11 cellular contexts compared by ENCODE assay signal in genomic region chr2:224893848-224894247, GRCh38.
DNase-seq lines count a peak whose midpoint lies in the region; ATAC-seq and TF ChIP-seq lines count a peak whose summit lies in the region.
"Had no signal": no experiment of that assay in that cellular context is flagged by ENCODE, and none has a peak within 500 bp of the region (broad histone marks: within the 10 kb centered on the region; RNA-seq: fewer than 3 reads in every experiment).

No MANE protein-coding gene starts in this region.

- peaks cover 0 to 1% (median 0%) of the 10 kb centered on the region in 7 donors for H3K9me3 Mint-ChIP-seq in CD4-positive, CD25-positive, alpha-beta regulatory T cell
- no peaks in the 10 kb centered on the region for H3K9me3 Mint-ChIP-seq in activated T-helper 17 cell treated with anti-CD3 and anti-CD28 coated beads, Interleukin-2, amount 50 U/mL, for 72 hours

- peak overlapping the region; percentile 43 to 92 (median 83) for H3K27ac Mint-ChIP-seq in CD4-positive, CD25-positive, alpha-beta regulatory T cell
- H3K27ac Mint-ChIP-seq in activated T-helper 17 cell treated with anti-CD3 and anti-CD28 coated beads, Interleukin-2, amount 50 U/mL, for 72 hours, result peak overlapping the region; percentile 67

- H3K27ac ChIP-seq in CD4-positive, CD25-positive, alpha-beta regulatory T cell (ENCODE audit: insufficient read depth, low read length, poor library complexity, severe bottlenecking), result no peak overlapping the region
- peak overlapping the region in 1 of 12 donors; percentile 72 for H3K27ac ChIP-seq in heart left ventricle

- DNase-seq in CD4-positive, CD25-positive, alpha-beta regulatory T cell, result no peak
- DNase-seq in heart left ventricle (no peak), AG20443 (ENCODE audit: low spot score) (no peak)
- DNase-seq: amygdala, foreskin melanocyte, NCI-H146 had no signal

- TF ChIP-seq POLR2A in heart left ventricle (IDR thresholded peaks at IDR 0.05), result no peak

- peaks cover 66% of the 10 kb centered on the region for H3K36me3 ChIP-seq in CD4-positive, CD25-positive, alpha-beta regulatory T cell (ENCODE audit: control insufficient read depth, insufficient read depth, low read length)
- peaks cover 0 to 16% (median 0%) of the 10 kb centered on the region in 9 donors for H3K36me3 ChIP-seq in heart left ventricle

- no peaks in the 10 kb centered on the region for H3K27me3 ChIP-seq in CD4-positive, CD25-positive, alpha-beta regulatory T cell (ENCODE audit: control insufficient read depth, insufficient read depth, low read length)
- no peaks in the 10 kb centered on the region for H3K27me3 ChIP-seq in heart left ventricle

- WGBS in heart left ventricle, 4 donors, result 84 to 93% (median 88%) methylated on average over 2 of the region's 2 CpGs

- H3K4me3 Mint-ChIP-seq in CD4-positive, CD25-positive, alpha-beta regulatory T cell, result peak overlapping the region in 1 of 4 donors; percentile 55
- H3K4me3 Mint-ChIP-seq in activated T-helper 17 cell treated with anti-CD3 and anti-CD28 coated beads, Interleukin-2, amount 50 U/mL, for 72 hours, result peak overlapping the region; percentile 61

- ATAC-seq in CD4-positive, CD25-positive, alpha-beta regulatory T cell (ENCODE audit: low read depth in 2 of 2), result no peak
- ATAC-seq in GM18868 (IDR thresholded peaks at IDR 0.05; ENCODE audit: unreplicated experiment), result peak; percentile 44
- ATAC-seq in HG02852 (IDR thresholded peaks at IDR 0.05; ENCODE audit: unreplicated experiment), result peak; percentile 44
- no peak for ATAC-seq in activated T-helper 17 cell treated with anti-CD3 and anti-CD28 coated beads, Interleukin-2, amount 50 U/mL, for 72 hours (replicated peaks)
- ATAC-seq in heart left ventricle, result no peak
- ATAC-seq in HG03565 (IDR thresholded peaks at IDR 0.05; ENCODE audit: unreplicated experiment), result no peak
- ATAC-seq in HG03039 (IDR thresholded peaks at IDR 0.05; ENCODE audit: unreplicated experiment), result no peak

- peaks cover 51% of the 10 kb centered on the region for H3K36me3 Mint-ChIP-seq in CD4-positive, CD25-positive, alpha-beta regulatory T cell
- H3K36me3 Mint-ChIP-seq in activated T-helper 17 cell treated with anti-CD3 and anti-CD28 coated beads, Interleukin-2, amount 50 U/mL, for 72 hours (ENCODE audit: low read depth), result peaks cover 100% of the 10 kb centered on the region

- no peaks in the 10 kb centered on the region for H3K9me3 ChIP-seq in CD4-positive, CD25-positive, alpha-beta regulatory T cell (ENCODE audit: control insufficient read depth in 2 of 2, low read length in 2 of 2)
- H3K9me3 ChIP-seq in heart left ventricle, result no peaks in the 10 kb centered on the region

- peaks cover 12% of the 10 kb centered on the region for H3K4me1 ChIP-seq in CD4-positive, CD25-positive, alpha-beta regulatory T cell (ENCODE audit: control insufficient read depth, insufficient read depth, low read length, poor library complexity, severe bottlenecking)
- H3K4me1 ChIP-seq in heart left ventricle, result peaks cover 0 to 46% (median 0%) of the 10 kb centered on the region in 12 donors

- no peaks in the 10 kb centered on the region for H3K27me3 Mint-ChIP-seq in CD4-positive, CD25-positive, alpha-beta regulatory T cell
- H3K27me3 Mint-ChIP-seq in activated T-helper 17 cell treated with anti-CD3 and anti-CD28 coated beads, Interleukin-2, amount 50 U/mL, for 72 hours, result no peaks in the 10 kb centered on the region

- TF ChIP-seq CTCF in heart left ventricle (IDR thresholded peaks at IDR 0.05), result no peak

- H3K4me3 ChIP-seq in CD4-positive, CD25-positive, alpha-beta regulatory T cell (ENCODE audit: low read depth, low read length), result no peak overlapping the region
- H3K4me3 ChIP-seq in heart left ventricle, result no peak overlapping the region

- intact Hi-C loops in heart left ventricle (cut with DNase I), result no loop called here

- H3K4me1 Mint-ChIP-seq in CD4-positive, CD25-positive, alpha-beta regulatory T cell, result peaks cover 29 to 49% (median 44%) of the 10 kb centered on the region in 4 donors
- H3K4me1 Mint-ChIP-seq in activated T-helper 17 cell treated with anti-CD3 and anti-CD28 coated beads, Interleukin-2, amount 50 U/mL, for 72 hours, result peaks cover 39% of the 10 kb centered on the region

Comparison
In these comparisons a context has a peak if more than half of its experiments do, and no peak if none do; other contexts are left out.
1. ATAC-seq: peak in GM18868 (single experiment) and HG02852 (single experiment); none in CD4-positive, CD25-positive, alpha-beta regulatory T cell (0 of 2), activated T-helper 17 cell treated with anti-CD3 and anti-CD28 coated beads, Interleukin-2, amount 50 U/mL, for 72 hours (single experiment), heart left ventricle (0 of 4), HG03565 (single experiment) and HG03039 (single experiment).